20 cellular contexts compared by ENCODE assay signal in genomic region chr6:20448828-20449227, GRCh38.
"Had no signal": no experiment of that assay in that cellular context is flagged by ENCODE, and none has a peak within 500 bp of the region (broad histone marks: within the 10 kb centered on the region; RNA-seq: fewer than 3 reads in every experiment).

No MANE protein-coding gene starts in this region.

- H3K27me3 ChIP-seq: upper lobe of left lung had no signal

- H3K27ac Mint-ChIP-seq: activated CD4-positive, alpha-beta memory T cell treated with anti-CD3 and anti-CD28 coated beads, Interleukin-2, amount 10 ng/mL, durations not matched to agents 7 days and 5 days; activated naive CD4-positive, alpha-beta T cell treated with anti-CD3 and anti-CD28 coated beads, Interleukin-2, amount 10 ng/mL, durations not matched to agents 7 days and 5 days; immature natural killer cell; memory B cell had no signal

- ATAC-seq: activated T-cell treated with anti-CD3 and anti-CD28 coated beads, Interleukin-2, amount 50 U/mL, for 72 hours had no signal

- H3K9me3 ChIP-seq: prostate gland, thoracic aorta, upper lobe of left lung had no signal

- H3K36me3 ChIP-seq: prostate gland, thoracic aorta, upper lobe of left lung had no signal

- H3K4me3 Mint-ChIP-seq: activated CD4-positive, alpha-beta memory T cell treated with anti-CD3 and anti-CD28 coated beads, Interleukin-2, amount 10 ng/mL, durations not matched to agents 7 days and 5 days; activated naive CD4-positive, alpha-beta T cell treated with anti-CD3 and anti-CD28 coated beads, Interleukin-2, amount 10 ng/mL, durations not matched to agents 7 days and 5 days; activated T-cell treated with anti-CD3 and anti-CD28 coated beads, Interleukin-2, amount 50 U/mL, for 72 hours; immature natural killer cell; memory B cell; naive B cell; neural crest cell had no signal

- H3K4me3 ChIP-seq: prostate gland, thoracic aorta, upper lobe of left lung had no signal

- H3K9me3 Mint-ChIP-seq: activated CD4-positive, alpha-beta memory T cell treated with anti-CD3 and anti-CD28 coated beads, Interleukin-2, amount 10 ng/mL, durations not matched to agents 7 days and 5 days; activated naive CD4-positive, alpha-beta T cell treated with anti-CD3 and anti-CD28 coated beads, Interleukin-2, amount 10 ng/mL, durations not matched to agents 7 days and 5 days; activated T-cell treated with anti-CD3 and anti-CD28 coated beads, Interleukin-2, amount 50 U/mL, for 72 hours; memory B cell had no signal

- H3K27me3 Mint-ChIP-seq: activated CD4-positive, alpha-beta memory T cell treated with anti-CD3 and anti-CD28 coated beads, Interleukin-2, amount 10 ng/mL, durations not matched to agents 7 days and 5 days; activated naive CD4-positive, alpha-beta T cell treated with anti-CD3 and anti-CD28 coated beads, Interleukin-2, amount 10 ng/mL, durations not matched to agents 7 days and 5 days; memory B cell; naive B cell had no signal

- H3K4me1 ChIP-seq: prostate gland had no signal

- H3K27ac ChIP-seq: prostate gland, thoracic aorta, upper lobe of left lung had no signal

- DNase-seq: activated CD4-positive, alpha-beta memory T cell treated with anti-CD3 and anti-CD28 coated beads, Interleukin-2, amount 10 ng/mL, durations not matched to agents 7 days and 5 days; activated CD4-positive, alpha-beta T cell treated with anti-CD3 and anti-CD28 coated beads for 48 hours; activated CD4-positive, CD25-positive, alpha-beta regulatory T cell; activated effector memory CD4-positive, alpha-beta T cell treated with Interleukin-2 at 50 U/mL for 16 hours; activated naive CD4-positive, alpha-beta T cell treated with anti-CD3 and anti-CD28 coated beads, Interleukin-2, amount 10 ng/mL, durations not matched to agents 7 days and 5 days; activated T-cell treated with anti-CD3 and anti-CD28 coated beads, Interleukin-2, amount 50 U/mL, for 72 hours; amygdala; dermis blood vessel endothelial cell; effector CD8-positive, alpha-beta T cell; foreskin fibroblast; immature natural killer cell; kidney glomerular epithelial cell; naive B cell; stimulated activated CD4-positive, alpha-beta T cell treated with anti-CD3 and anti-CD28 coated beads, Interleukin-4, amount 100 ng/mL, for 24 hours; stimulated activated naive CD4-positive, alpha-beta T cell treated with Interleukin-2 at 50 U/mL for 16 hours; upper lobe of left lung had no signal
